In genomic region chr12:57047981-57048380, GRCh38 we compare ENCODE assay signal across 14 cellular contexts. TPM values are rescaled to one million over a fixed set of nuclear protein-coding genes. Genes with fewer than 3 reads are reported as not detected.
A peak's percentile ranks its signal among the peaks of the same experiment; 100 is the strongest.
DNase-seq lines count a peak whose midpoint lies in the region; ATAC-seq and TF ChIP-seq lines count a peak whose summit lies in the region.
"Had no signal": no experiment of that assay in that cellular context is flagged by ENCODE, and none has a peak within 500 bp of the region (broad histone marks: within the 10 kb centered on the region; RNA-seq: fewer than 3 reads in every experiment).

No MANE protein-coding gene starts in this region.

- H3K27ac Mint-ChIP-seq in activated CD8-positive, alpha-beta T cell treated with anti-CD3 and anti-CD28 coated beads for 36 hours, result peak overlapping the region; percentile 86
- peak overlapping the region in 2 of 6 donors; percentile 13 to 24 for H3K27ac Mint-ChIP-seq in immature natural killer cell

- ATAC-seq in activated CD8-positive, alpha-beta T cell treated with anti-CD3 and anti-CD28 coated beads for 36 hours, result no peak
- ATAC-seq in HG02970 (IDR thresholded peaks at IDR 0.05; ENCODE audit: low FRiP score, unreplicated experiment) (no peak), HG03097 (IDR thresholded peaks at IDR 0.05; ENCODE audit: low FRiP score, unreplicated experiment) (no peak), HG03520 (IDR thresholded peaks at IDR 0.05; ENCODE audit: unreplicated experiment) (no peak)

- in situ Hi-C loops in Caki2 (cut with HindIII; ENCODE audit: low pct_unique_long_range_greater_than_20kb, low sequenced_read_pairs), result no loop called here

- no peak overlapping the region for H3K4me3 ChIP-seq in AG10803 (ENCODE audit: low read length)
- H3K4me3 ChIP-seq: heart right ventricle had no signal

- DNase-seq in AG10803 (ENCODE audit: low read depth) (peak; percentile 33), Caki2 (ENCODE audit: low read depth) (peak; percentile 12), immature natural killer cell (no peak), T1000 (lab: John Stamatoyannopoulos, UW) (no peak)
- no peak for DNase-seq in activated CD8-positive, alpha-beta T cell treated with anti-CD3 and anti-CD28 coated beads for 36 hours
- DNase-seq: cerebellar nuclear complex, GDM1, heart right ventricle, NCI-H187 treated with DMSO at 0.1 percent for 48 hours, NCI-H524 treated with DMSO at 0.1 percent for 48 hours had no signal

- no peak overlapping the region for H3K4me3 Mint-ChIP-seq in activated CD8-positive, alpha-beta T cell treated with anti-CD3 and anti-CD28 coated beads for 36 hours
- peak overlapping the region in 4 of 5 donors; percentile 1 to 70 (median 58) for H3K4me3 Mint-ChIP-seq in immature natural killer cell

- H3K36me3 Mint-ChIP-seq in activated CD8-positive, alpha-beta T cell treated with anti-CD3 and anti-CD28 coated beads for 36 hours (ENCODE audit: low read depth), result peaks cover 3% of the 10 kb centered on the region
- peaks cover 0 to 3% (median 0%) of the 10 kb centered on the region in 3 donors for H3K36me3 Mint-ChIP-seq in immature natural killer cell

- H3K27me3 Mint-ChIP-seq in activated CD8-positive, alpha-beta T cell treated with anti-CD3 and anti-CD28 coated beads for 36 hours, result no peaks in the 10 kb centered on the region
- H3K27me3 Mint-ChIP-seq in immature natural killer cell (ENCODE audit: low read depth in 3 of 3), result peaks cover 6 to 11% (median 9%) of the 10 kb centered on the region in 3 donors

- POLR2A ChIA-PET in activated CD8-positive, alpha-beta T cell treated with anti-CD3 and anti-CD28 coated beads for 36 hours (lab: Charles Lee), result interaction anchor here (0.6 to 3.5 kb wide), 10 partner anchors 9 to 64 kb away, joined by 3 to 21 read pairs (median 4); partner anchors contain the start of gene STAT6

- CTCF ChIA-PET in activated CD8-positive, alpha-beta T cell treated with anti-CD3 and anti-CD28 coated beads for 36 hours (lab: Charles Lee), result interaction anchor here (1.1 to 5.7 kb wide), 13 partner anchors 10 to 128 kb away, joined by 3 to 66 read pairs (median 7); partner anchors contain the start of gene ZBTB39

- peaks cover 40% of the 10 kb centered on the region for H3K4me1 Mint-ChIP-seq in activated CD8-positive, alpha-beta T cell treated with anti-CD3 and anti-CD28 coated beads for 36 hours (ENCODE audit: low read depth)
- H3K4me1 Mint-ChIP-seq in immature natural killer cell, result peaks cover 25 to 42% of the 10 kb centered on the region in 2 donors

- TF ChIP-seq CTCF in AG10803 (conservative IDR thresholded peaks at IDR 0.05; ENCODE audit: low read length), result no peak
- no peak for TF ChIP-seq CTCF in activated CD8-positive, alpha-beta T cell treated with anti-CD3 and anti-CD28 coated beads for 36 hours (IDR thresholded peaks at IDR 0.05)

- no peaks in the 10 kb centered on the region for H3K9me3 Mint-ChIP-seq in activated CD8-positive, alpha-beta T cell treated with anti-CD3 and anti-CD28 coated beads for 36 hours
- H3K9me3 Mint-ChIP-seq in immature natural killer cell, result no peaks in the 10 kb centered on the region

- intact Hi-C loops in activated CD8-positive, alpha-beta T cell treated with anti-CD3 and anti-CD28 coated beads for 36 hours (cut with micrococcal nuclease), result no loop called here

RNA-seq across cellular contexts. Expression of gene MYO1A, which starts 1.9 kb away (rescaled TPM):
- total RNA-seq in Caki2 (2014; rRNA removed; shearing (Covaris generic); ENCODE audit: low replicate concordance), result not detected in 2 replicates
- 1 to 10 TPM; 2.1 to 2.6 TPM for total RNA-seq in activated CD8-positive, alpha-beta T cell treated with anti-CD3 and anti-CD28 coated beads for 36 hours
- polyA plus RNA-seq in immature natural killer cell, result not detected
- total RNA-seq: renal cortical epithelial cell had no signal

RNA-seq across cellular contexts. Expression of gene NEMP1, which starts 30.6 kb away (rescaled TPM):
- 23.1 and 23.8 TPM in 2 replicates for total RNA-seq in Caki2 (2014; rRNA removed; shearing (Covaris generic); ENCODE audit: low replicate concordance)
- total RNA-seq in activated CD8-positive, alpha-beta T cell treated with anti-CD3 and anti-CD28 coated beads for 36 hours, result 10 to 100 TPM; 76.1 to 80.6 TPM
- 1 to 10 TPM; 1.6 to 4.1 (median 2.6) TPM for polyA plus RNA-seq in immature natural killer cell

RNA-seq across cellular contexts. Expression of gene TAC3, which starts 31.7 kb away (rescaled TPM):
- not detected in 2 replicates for total RNA-seq in Caki2 (2014; rRNA removed; shearing (Covaris generic); ENCODE audit: low replicate concordance)
- under 1 TPM; 0.34 to 0.54 TPM for total RNA-seq in activated CD8-positive, alpha-beta T cell treated with anti-CD3 and anti-CD28 coated beads for 36 hours
- not detected for polyA plus RNA-seq in immature natural killer cell
- total RNA-seq: heart right ventricle, renal cortical epithelial cell had no signal
- polyA plus RNA-seq: heart right ventricle had no signal

RNA-seq across cellular contexts. Expression of gene NAB2, which starts 40.9 kb away (rescaled TPM):
- 15.1 and 35.8 TPM in 2 replicates for total RNA-seq in Caki2 (2014; rRNA removed; shearing (Covaris generic); ENCODE audit: low replicate concordance)
- 10 to 100 TPM; 69.3 to 70.8 TPM for total RNA-seq in activated CD8-positive, alpha-beta T cell treated with anti-CD3 and anti-CD28 coated beads for 36 hours
- polyA plus RNA-seq in immature natural killer cell, result 1 to 10 TPM; 1.0 to 2.7 (median 1.3) TPM

RNA-seq across cellular contexts. Expression of gene ZBTB39, which starts 41.6 kb away (rescaled TPM):
- total RNA-seq in Caki2 (2014; rRNA removed; shearing (Covaris generic); ENCODE audit: low replicate concordance), result 2.2 and 3.1 TPM in 2 replicates
- 1 to 10 TPM; 5.1 to 5.5 TPM for total RNA-seq in activated CD8-positive, alpha-beta T cell treated with anti-CD3 and anti-CD28 coated beads for 36 hours
- 1 to 10 TPM in 2 of 3 donors, not detected in 1; 1.1 to 2.6 TPM for polyA plus RNA-seq in immature natural killer cell

Comparison
In these comparisons a context has a peak if more than half of its experiments do, and no peak if none do; other contexts are left out.
1. DNase-seq: peak in AG10803 (single experiment) and Caki2 (single experiment); none in activated CD8-positive, alpha-beta T cell treated with anti-CD3 and anti-CD28 coated beads for 36 hours (single experiment), immature natural killer cell (0 of 3) and T1000 (single experiment).